ENCODE assay signal across 1 cellular context in genomic region chr5:127312131-127312530, GRCh38.
TF ChIP-seq lines count a peak whose summit lies in the region.

No MANE protein-coding gene starts in this region.

TF ChIP-seq in GM23338, 12 proteins besides CTCF, POLR2A, EP300 and RAD21 (continued from another document):
- TF ChIP-seq, protein P1, sequence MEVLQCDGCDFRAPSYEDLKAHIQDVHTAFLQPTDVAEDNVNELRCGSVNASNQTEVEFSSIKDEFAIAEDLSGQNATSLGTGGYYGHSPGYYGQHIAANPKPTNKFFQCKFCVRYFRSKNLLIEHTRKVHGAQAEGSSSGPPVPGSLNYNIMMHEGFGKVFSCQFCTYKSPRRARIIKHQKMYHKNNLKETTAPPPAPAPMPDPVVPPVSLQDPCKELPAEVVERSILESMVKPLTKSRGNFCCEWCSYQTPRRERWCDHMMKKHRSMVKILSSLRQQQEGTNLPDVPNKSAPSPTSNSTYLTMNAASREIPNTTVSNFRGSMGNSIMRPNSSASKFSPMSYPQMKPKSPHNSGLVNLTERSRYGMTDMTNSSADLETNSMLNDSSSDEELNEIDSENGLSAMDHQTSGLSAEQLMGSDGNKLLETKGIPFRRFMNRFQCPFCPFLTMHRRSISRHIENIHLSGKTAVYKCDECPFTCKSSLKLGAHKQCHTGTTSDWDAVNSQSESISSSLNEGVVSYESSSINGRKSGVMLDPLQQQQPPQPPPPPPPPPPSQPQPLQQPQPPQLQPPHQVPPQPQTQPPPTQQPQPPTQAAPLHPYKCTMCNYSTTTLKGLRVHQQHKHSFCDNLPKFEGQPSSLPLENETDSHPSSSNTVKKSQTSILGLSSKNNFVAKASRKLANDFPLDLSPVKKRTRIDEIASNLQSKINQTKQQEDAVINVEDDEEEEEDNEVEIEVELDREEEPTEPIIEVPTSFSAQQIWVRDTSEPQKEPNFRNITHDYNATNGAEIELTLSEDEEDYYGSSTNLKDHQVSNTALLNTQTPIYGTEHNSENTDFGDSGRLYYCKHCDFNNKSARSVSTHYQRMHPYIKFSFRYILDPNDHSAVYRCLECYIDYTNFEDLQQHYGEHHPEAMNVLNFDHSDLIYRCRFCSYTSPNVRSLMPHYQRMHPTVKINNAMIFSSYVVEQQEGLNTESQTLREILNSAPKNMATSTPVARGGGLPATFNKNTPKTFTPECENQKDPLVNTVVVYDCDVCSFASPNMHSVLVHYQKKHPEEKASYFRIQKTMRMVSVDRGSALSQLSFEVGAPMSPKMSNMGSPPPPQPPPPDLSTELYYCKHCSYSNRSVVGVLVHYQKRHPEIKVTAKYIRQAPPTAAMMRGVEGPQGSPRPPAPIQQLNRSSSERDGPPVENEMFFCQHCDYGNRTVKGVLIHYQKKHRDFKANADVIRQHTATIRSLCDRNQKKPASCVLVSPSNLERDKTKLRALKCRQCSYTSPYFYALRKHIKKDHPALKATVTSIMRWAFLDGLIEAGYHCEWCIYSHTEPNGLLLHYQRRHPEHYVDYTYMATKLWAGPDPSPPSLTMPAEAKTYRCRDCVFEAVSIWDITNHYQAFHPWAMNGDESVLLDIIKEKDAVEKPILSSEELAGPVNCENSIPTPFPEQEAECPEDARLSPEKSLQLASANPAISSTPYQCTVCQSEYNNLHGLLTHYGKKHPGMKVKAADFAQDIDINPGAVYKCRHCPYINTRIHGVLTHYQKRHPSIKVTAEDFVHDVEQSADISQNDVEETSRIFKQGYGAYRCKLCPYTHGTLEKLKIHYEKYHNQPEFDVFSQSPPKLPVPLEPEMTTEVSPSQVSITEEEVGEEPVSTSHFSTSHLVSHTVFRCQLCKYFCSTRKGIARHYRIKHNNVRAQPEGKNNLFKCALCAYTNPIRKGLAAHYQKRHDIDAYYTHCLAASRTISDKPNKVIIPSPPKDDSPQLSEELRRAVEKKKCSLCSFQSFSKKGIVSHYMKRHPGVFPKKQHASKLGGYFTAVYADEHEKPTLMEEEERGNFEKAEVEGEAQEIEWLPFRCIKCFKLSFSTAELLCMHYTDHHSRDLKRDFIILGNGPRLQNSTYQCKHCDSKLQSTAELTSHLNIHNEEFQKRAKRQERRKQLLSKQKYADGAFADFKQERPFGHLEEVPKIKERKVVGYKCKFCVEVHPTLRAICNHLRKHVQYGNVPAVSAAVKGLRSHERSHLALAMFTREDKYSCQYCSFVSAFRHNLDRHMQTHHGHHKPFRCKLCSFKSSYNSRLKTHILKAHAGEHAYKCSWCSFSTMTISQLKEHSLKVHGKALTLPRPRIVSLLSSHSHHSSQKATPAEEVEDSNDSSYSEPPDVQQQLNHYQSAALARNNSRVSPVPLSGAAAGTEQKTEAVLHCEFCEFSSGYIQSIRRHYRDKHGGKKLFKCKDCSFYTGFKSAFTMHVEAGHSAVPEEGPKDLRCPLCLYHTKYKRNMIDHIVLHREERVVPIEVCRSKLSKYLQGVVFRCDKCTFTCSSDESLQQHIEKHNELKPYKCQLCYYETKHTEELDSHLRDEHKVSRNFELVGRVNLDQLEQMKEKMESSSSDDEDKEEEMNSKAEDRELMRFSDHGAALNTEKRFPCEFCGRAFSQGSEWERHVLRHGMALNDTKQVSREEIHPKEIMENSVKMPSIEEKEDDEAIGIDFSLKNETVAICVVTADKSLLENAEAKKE (CRISPR knock-in tag; IDR thresholded peaks at IDR 0.05) = no peak
- TF ChIP-seq REST (IDR thresholded peaks at IDR 0.05; ENCODE audit: unreplicated experiment) (no peak), JUNB (IDR thresholded peaks at IDR 0.05; ENCODE audit: unreplicated experiment) (no peak), EZH2phosphoT487 (IDR thresholded peaks at IDR 0.05; ENCODE audit: unreplicated experiment) (no peak), STAT1 (IDR thresholded peaks at IDR 0.05; ENCODE audit: unreplicated experiment) (no peak), ZNF114 (CRISPR knock-in tag; IDR thresholded peaks at IDR 0.05) (no peak), NANOG (IDR thresholded peaks at IDR 0.05; ENCODE audit: borderline replicate concordance) (no peak), ETS1 (IDR thresholded peaks at IDR 0.05) (no peak), CREB1 (CRISPR knock-in tag; IDR thresholded peaks at IDR 0.05; ENCODE audit: low read depth) (no peak), EZH2 (IDR thresholded peaks at IDR 0.05; ENCODE audit: low read depth, unreplicated experiment) (no peak), POLR2AphosphoS5 (IDR thresholded peaks at IDR 0.05; ENCODE audit: low read depth) (no peak)
